In the genomic region with DNA sequence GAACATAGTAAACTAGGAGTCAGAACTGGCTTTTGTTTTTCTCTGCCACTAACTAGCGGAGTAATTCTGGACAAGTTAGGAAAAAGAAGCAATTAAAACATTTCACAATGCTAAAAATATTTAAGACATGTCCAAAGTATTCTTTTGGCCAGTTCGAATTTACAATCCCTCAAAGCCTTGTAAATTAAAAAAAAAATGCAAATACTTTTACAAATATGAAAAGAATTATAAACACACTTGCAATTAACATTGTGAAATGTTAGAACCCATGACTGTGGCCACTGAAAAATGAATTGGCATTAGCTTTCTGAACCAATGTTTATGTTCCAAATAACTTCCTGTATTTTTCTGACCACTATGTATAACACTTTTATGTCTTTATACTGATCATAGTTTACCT, we compare ENCODE assay signal across 21 cellular contexts. TPM values are rescaled to one million over a fixed set of nuclear protein-coding genes. Genes with fewer than 3 reads are reported as not detected.
A peak's percentile ranks its signal among the peaks of the same experiment; 100 is the strongest.
DNase-seq lines count a peak whose midpoint lies in the region; ATAC-seq and TF ChIP-seq lines count a peak whose summit lies in the region.
"Had no signal": no experiment of that assay in that cellular context is flagged by ENCODE, and none has a peak within 500 bp of the region (broad histone marks: within the 10 kb centered on the region; RNA-seq: fewer than 3 reads in every experiment).

No MANE protein-coding gene starts in this region.

- POLR2A ChIA-PET in AG04450 (lab: Yijun Ruan, JAX): interaction anchor here (0.8 kb wide), 1 partner anchor 10 kb away, joined by 6 read pairs; no protein-coding TSS in a partner anchor
- POLR2A ChIA-PET in PC-3 (lab: Charles Lee; ENCODE audit: unreplicated experiment): no interaction called here

- peaks cover 68% of the 10 kb centered on the region for H3K79me2 ChIP-seq in PC-3 (ENCODE audit: low read length)

- TF ChIP-seq CTCF in AG04450 (IDR thresholded peaks at IDR 0.05; ENCODE audit: low read depth, low read length) (no peak), PC-3 (conservative IDR thresholded peaks at IDR 0.05; ENCODE audit: low read depth, low read length) (no peak), fibroblast of the aortic adventitia (IDR thresholded peaks at IDR 0.05; ENCODE audit: insufficient read depth, low read length) (no peak)

- H3F3A ChIP-seq in PC-3 (ENCODE audit: low read length, unreplicated experiment): no peaks in the 10 kb centered on the region

- H3K27me3 ChIP-seq in AG04450 (ENCODE audit: control insufficient read depth, insufficient read depth, low read length) (no peaks in the 10 kb centered on the region), PC-3 (ENCODE audit: low read length) (no peaks in the 10 kb centered on the region)
- H3K27me3 ChIP-seq: BE2C, right atrium auricular region had no signal

- H4K20me1 ChIP-seq in PC-3 (ENCODE audit: low read length): peaks cover 18% of the 10 kb centered on the region

- peak overlapping the region; percentile 92 for H3K4me2 ChIP-seq in PC-3 (ENCODE audit: low read length)

- BruUV-seq in PC-3 (replicated peaks; lab: Mats Ljungman, UMichigan): no TSS peak

- no peaks in the 10 kb centered on the region for H3K9me2 ChIP-seq in PC-3 (replicated peaks; ENCODE audit: low read length)

- H3K4me3 ChIP-seq in AG04450 (ENCODE audit: low read depth, low read length) (no peak overlapping the region), PC-3 (ENCODE audit: low read length) (peak overlapping the region; percentile 88), fibroblast of the aortic adventitia (ENCODE audit: low read depth, low read length) (no peak overlapping the region)
- H3K4me3 ChIP-seq: right atrium auricular region had no signal

- ATAC-seq in PC-3 (no peak), HG02938 (IDR thresholded peaks at IDR 0.05; ENCODE audit: unreplicated experiment) (no peak), HG02642 (IDR thresholded peaks at IDR 0.05; ENCODE audit: poor library complexity, unreplicated experiment) (no peak)
- ATAC-seq: natural killer cell treated with Interleukin-12 subunit alpha and Interleukin-12 subunit beta and Interleukin-15 and Interleukin-18, amount 100 ng/mL, for 72 hours had no signal

- H3K9me3 ChIP-seq in AG04450 (ENCODE audit: control insufficient read depth, insufficient read depth, low read length): peaks cover 2% of the 10 kb centered on the region; the same call in 1 of the 2 replicates
- no peaks in the 10 kb centered on the region for H3K9me3 ChIP-seq in PC-3 (ENCODE audit: low read length)
- H3K9me3 ChIP-seq: BE2C, right atrium auricular region had no signal

- no peak overlapping the region for H2AFZ ChIP-seq in PC-3 (ENCODE audit: low read length)

- CTCF ChIA-PET in AG04450 (lab: Charles Lee) (interaction anchor here (4.0 kb wide), 1 partner anchor 15 kb away, joined by 18 read pairs; no protein-coding TSS in a partner anchor), PC-3 (lab: Charles Lee) (no interaction called here)

- peak overlapping the region; percentile 98; the same call in 1 of the 2 replicates for H3K9ac ChIP-seq in PC-3 (ENCODE audit: low read length)

- DNase-seq in AG04450 (ENCODE audit: low read depth, low spot score) (peak; percentile 55), EL (peak; percentile 75), PC-3 (no peak), fibroblast of the aortic adventitia (ENCODE audit: low read depth) (peak; percentile 36), NCI-H2171 (lab: John Stamatoyannopoulos, UW) (no peak)
- DNase-seq in activated CD8-positive, alpha-beta memory T cell treated with anti-CD3 and anti-CD28 coated beads, Interleukin-2, amount 50 U/mL, for 48 hours: no peak
- DNase-seq: activated B cell treated with CpG ODN at 0.5 μM for 24 hours; activated effector memory CD4-positive, alpha-beta T cell treated with Interleukin-2 at 50 U/mL for 16 hours; aorta; BE2C; DMS53; H9; NCI-H1436 treated with DMSO at 0.1 percent for 48 hours; NCI-H446 treated with DMSO at 0.1 percent for 48 hours; stimulated activated CD4-positive, alpha-beta T cell treated with anti-CD3 and anti-CD28 coated beads, Interleukin-2, amount 100 ng/mL, for 24 hours; T-helper 1 cell had no signal

- peaks cover 23% of the 10 kb centered on the region for H3K4me1 ChIP-seq in PC-3 (ENCODE audit: insufficient read depth, low read length)
- H3K4me1 ChIP-seq: BE2C had no signal

- intact Hi-C loops in PC-3 (cut with micrococcal nuclease): loop anchor here (10.0 kb wide), 1 partner anchor 908 kb away; the partner anchor contains the start of gene AMACR

- no peak overlapping the region for H3K27ac ChIP-seq in AG04450 (ENCODE audit: low read depth, low read length)
- H3K27ac ChIP-seq in PC-3 (ENCODE audit: low read length): no peak overlapping the region
- H3K27ac ChIP-seq: coronary artery, right atrium auricular region had no signal

- H3K36me3 ChIP-seq in PC-3 (ENCODE audit: low read depth, low read length): peaks cover 33% of the 10 kb centered on the region

RNA-seq across cellular contexts. Expression of gene RAD1, which starts 2.2 kb away (rescaled TPM):
- 34.5 and 40.9 TPM in 2 replicates for polyA plus RNA-seq in AG04450 (2011; rRNA removed)
- polyA minus RNA-seq in AG04450 (2011; rRNA and poly(A)+ RNA removed): 23.9 and 26.5 TPM in 2 replicates
- total RNA-seq in PC-3 (2014; rRNA removed) (22.5 and 62.5 TPM in 2 replicates), fibroblast of the aortic adventitia (ENCODE audit: low replicate concordance) (14.7 and 38.6 TPM in 2 replicates)

RNA-seq across cellular contexts. Expression of gene BRIX1, which starts 2.4 kb away (rescaled TPM):
- 34.3 and 49.2 TPM in 2 replicates for polyA plus RNA-seq in AG04450 (2011; rRNA removed)
- 12.9 and 24.5 TPM in 2 replicates for polyA minus RNA-seq in AG04450 (2011; rRNA and poly(A)+ RNA removed)
- total RNA-seq in PC-3 (2014; rRNA removed) (49.0 and 63.2 TPM in 2 replicates), fibroblast of the aortic adventitia (ENCODE audit: low replicate concordance) (31.3 and 41.9 TPM in 2 replicates)

RNA-seq across cellular contexts. Expression of gene DNAJC21, which starts 16.3 kb away (rescaled TPM):
- polyA plus RNA-seq in AG04450 (2011; rRNA removed): 23.9 and 40.7 TPM in 2 replicates
- polyA minus RNA-seq in AG04450 (2011; rRNA and poly(A)+ RNA removed): 17.2 and 21.9 TPM in 2 replicates
- total RNA-seq in PC-3 (2014; rRNA removed) (21.7 and 21.8 TPM in 2 replicates), fibroblast of the aortic adventitia (ENCODE audit: low replicate concordance) (32.6 and 68.9 TPM in 2 replicates)

Comparison
In these comparisons a context has a peak if more than half of its experiments do, and no peak if none do; other contexts are left out.
1. DNase-seq: peak in AG04450 (single experiment), EL (single experiment) and fibroblast of the aortic adventitia (single experiment); none in PC-3 (single experiment), NCI-H2171 (single experiment) and activated CD8-positive, alpha-beta memory T cell treated with anti-CD3 and anti-CD28 coated beads, Interleukin-2, amount 50 U/mL, for 48 hours (single experiment).